Comparison of ENCODE assay signal across 13 cellular contexts in genomic region chr13:98874029-98874397, GRCh38.
"Had no signal": no experiment of that assay in that cellular context is flagged by ENCODE, and none has a peak within 500 bp of the region (broad histone marks: within the 10 kb centered on the region; RNA-seq: fewer than 3 reads in every experiment).

No MANE protein-coding gene starts in this region.

- H3K27me3 Mint-ChIP-seq: activated B cell treated with CpG ODN at 0.5 μM for 24 hours; activated naive CD8-positive, alpha-beta T cell; memory B cell had no signal

- DNase-seq: activated B cell treated with CpG ODN at 0.5 μM for 24 hours; activated effector memory CD4-positive, alpha-beta T cell treated with Interleukin-2 at 50 U/mL for 16 hours; brain microvascular endothelial cell; central memory CD4-positive, alpha-beta T cell; dorsolateral prefrontal cortex; occipital lobe; posterior cingulate gyrus; retina; stimulated activated naive CD4-positive, alpha-beta T cell treated with Interleukin-2 at 50 U/mL for 16 hours; transverse colon; uterus had no signal

- H3K27ac Mint-ChIP-seq: activated B cell treated with CpG ODN at 0.5 μM for 24 hours had no signal

- H3K4me3 Mint-ChIP-seq: activated B cell treated with CpG ODN at 0.5 μM for 24 hours; activated naive CD8-positive, alpha-beta T cell; memory B cell had no signal
